8 cellular contexts compared by ENCODE assay signal in the genomic region with DNA sequence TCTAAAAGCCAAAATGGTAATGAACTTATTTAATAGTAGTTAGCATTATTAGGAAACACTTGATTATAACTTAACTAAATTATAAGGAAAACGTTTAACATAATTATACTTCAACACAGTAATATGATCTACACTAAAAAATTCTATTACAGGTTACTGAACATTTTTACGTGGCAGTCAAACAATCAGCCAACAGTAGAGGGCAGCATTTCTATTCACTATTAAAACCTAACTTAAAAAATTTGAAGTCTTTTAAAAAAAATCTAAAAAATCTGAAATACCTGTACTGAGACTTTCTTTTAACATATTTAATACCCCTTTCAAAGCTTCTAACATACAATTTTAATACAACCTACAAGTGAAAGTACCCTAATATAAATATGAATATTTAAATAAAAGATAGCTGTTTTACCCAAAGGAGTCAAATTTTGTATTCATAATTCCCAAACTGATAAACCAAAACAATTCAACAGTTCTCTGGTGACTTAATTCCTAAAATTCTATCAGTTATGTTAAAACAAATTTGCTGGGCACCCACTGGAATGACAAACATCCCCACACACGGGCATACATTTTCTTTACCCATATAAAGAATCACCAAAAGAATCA. TPM values are rescaled to one million over a fixed set of nuclear protein-coding genes. Genes with fewer than 3 reads are reported as not detected.
DNase-seq lines count a peak whose midpoint lies in the region; ATAC-seq, FAIRE-seq and TF ChIP-seq lines count a peak whose summit lies in the region.

No MANE protein-coding gene starts in this region.

- intact Hi-C loops in K562 (cut with micrococcal nuclease) (loop anchor here (2.0 to 10.0 kb wide), 3 partner anchors 118 to 254 kb away; no protein-coding TSS in a partner anchor), upper lobe of right lung (cut with DNase I) (loop anchor here (10.0 kb wide), 1 partner anchor 258 kb away; no protein-coding TSS in a partner anchor)

- peaks cover 45 to 81% (median 76%) of the 10 kb centered on the region in 3 donors for H3K4me1 Mint-ChIP-seq in CD8-positive, alpha-beta memory T cell
- H3K4me1 Mint-ChIP-seq in GM23338 = peaks cover 24% of the 10 kb centered on the region; the same call in 2 of the 3 replicates

- FAIRE-seq in K562 (lab: Jason Lieb, UNC) = peak; percentile 6

- 30% methylated on average over 3 of the region's 3 CpGs for WGBS in K562 (ENCODE audit: insufficient coverage, low coverage, missing lambda C conversion rate)
- WGBS in liver = 27% methylated on average over 3 of the region's 3 CpGs

- no TSS peak for BruUV-seq in K562 (replicated peaks; lab: Mats Ljungman, UMichigan)

- H3K36me3 ChIP-seq in CD8-positive, alpha-beta memory T cell (ENCODE audit: insufficient read depth, low read length) = no peaks in the 10 kb centered on the region
- H3K36me3 ChIP-seq in GM23338 (ENCODE audit: insufficient read depth) (no peaks in the 10 kb centered on the region), NT2/D1 (ENCODE audit: insufficient read depth, insufficient read length, low read length) (peaks cover 11% of the 10 kb centered on the region), K562 (ENCODE audit: control insufficient read depth, insufficient read depth, low read length) (peaks cover 12% of the 10 kb centered on the region), liver (ENCODE audit: control insufficient read depth in 4 of 4, insufficient read depth in 3 of 4, low read depth in 1 of 4, low read length in 3 of 4) (peaks cover 0 to 1% (median 0%) of the 10 kb centered on the region in 4 donors), upper lobe of right lung (no peaks in the 10 kb centered on the region)

- DNase-seq in CD8-positive, alpha-beta memory T cell = peak in 4 of 5 donors; percentile 7 to 49 (median 34)
- DNase-seq in GM23338 (ENCODE audit: low spot score) (peak; percentile 50), NT2/D1 (ENCODE audit: low read depth, low spot score) (peak; percentile 32), K562 (ENCODE audit: extremely low read depth in 1 of 4, low spot score in 3 of 4) (peak; percentile 16 to 53 (median 24)), upper lobe of right lung (no peak), NCI-H128 (lab: John Stamatoyannopoulos, UW; ENCODE audit: unreplicated experiment) (no peak), hepatic stellate cell (ENCODE audit: low spot score) (no peak)

- no peaks in the 10 kb centered on the region for H3F3A ChIP-seq in GM23338 (replicated peaks; ENCODE audit: low read depth)

- no peaks in the 10 kb centered on the region for H3K9me3 ChIP-seq in CD8-positive, alpha-beta memory T cell (ENCODE audit: low read length)
- H3K9me3 ChIP-seq in NT2/D1 (ENCODE audit: insufficient read depth, low read length) (0 out of 2 replicates have a peak, but pooled peaks cover 4% of the 10 kb centered on the region), K562 (replicated peaks; ENCODE audit: control insufficient read depth, insufficient read depth, low read depth, low read length) (no peaks in the 10 kb centered on the region), liver (ENCODE audit: control insufficient read depth in 4 of 4, low read length in 3 of 4) (no peaks in the 10 kb centered on the region), upper lobe of right lung (no peaks in the 10 kb centered on the region)

- no peaks in the 10 kb centered on the region for H3K9me2 ChIP-seq in GM23338 (ENCODE audit: insufficient read depth)

- H3K9me1 ChIP-seq in K562 (ENCODE audit: control insufficient read depth, insufficient read depth, low read length) = no peaks in the 10 kb centered on the region

- H3K79me2 ChIP-seq in GM23338 (replicated peaks; ENCODE audit: insufficient read depth) = peaks cover 94% of the 10 kb centered on the region
- H3K79me2 ChIP-seq in K562 (ENCODE audit: control insufficient read depth, insufficient read depth, low read length) = peaks cover 92% of the 10 kb centered on the region

- H3K9me3 Mint-ChIP-seq in CD8-positive, alpha-beta memory T cell = no peaks in the 10 kb centered on the region
- H3K9me3 Mint-ChIP-seq in GM23338 = peaks cover under 1% of the 10 kb centered on the region; the same call in 1 of the 3 replicates

- H4K20me1 ChIP-seq in GM23338 (replicated peaks; ENCODE audit: insufficient read depth) (0 out of 2 replicates have a peak, but pooled peaks cover 7% of the 10 kb centered on the region), K562 (replicated peaks; ENCODE audit: control insufficient read depth, insufficient read depth, low read length) (0 out of 2 replicates have a peak, but pooled peaks cover 3% of the 10 kb centered on the region)

- no peak overlapping the region for H3K4me2 ChIP-seq in GM23338
- no peak overlapping the region for H3K4me2 ChIP-seq in K562 (ENCODE audit: insufficient read depth, low read length)

- no peak overlapping the region for H3K27ac ChIP-seq in CD8-positive, alpha-beta memory T cell (ENCODE audit: low read depth, low read length)
- no peak overlapping the region for H3K27ac ChIP-seq in GM23338 (ENCODE audit: low read depth)
- no peak overlapping the region for H3K27ac ChIP-seq in K562 (ENCODE audit: extremely low read depth, low read depth, low read length)
- no peak overlapping the region for H3K27ac ChIP-seq in liver (ENCODE audit: low read depth in 1 of 2, low read length in 2 of 2)
- no peak overlapping the region for H3K27ac ChIP-seq in upper lobe of right lung

- TF ChIP-seq RAD21 in K562 (CRISPR knock-in tag; conservative IDR thresholded peaks at IDR 0.05 in 1 of 2, IDR thresholded peaks at IDR 0.05 in 1 of 2) (peak; percentile 68 to 69), liver (IDR thresholded peaks at IDR 0.05) (peak; percentile 70 to 75)

- no peak overlapping the region for H3K4me3 Mint-ChIP-seq in CD8-positive, alpha-beta memory T cell
- no peak overlapping the region for H3K4me3 Mint-ChIP-seq in GM23338

- peak in 1 of 2 experiments; percentile 80; a peak in 3 of 4 replicates for TF ChIP-seq CTCF in GM23338 (conservative IDR thresholded peaks at IDR 0.05; ENCODE audit: low read depth in 2 of 2)
- peak in 2 of 3 experiments; percentile 34 to 77; a peak in 3 of 6 replicates for TF ChIP-seq CTCF in K562 (IDR thresholded peaks at IDR 0.05 in 2 of 3, conservative IDR thresholded peaks at IDR 0.05 in 1 of 3; ENCODE audit: insufficient read depth in 2 of 3, low read depth in 1 of 3, low read length in 3 of 3)
- TF ChIP-seq CTCF in liver (IDR thresholded peaks at IDR 0.05; ENCODE audit: low read depth, low read length, missing input control) = peak; percentile 64
- peak; percentile 82 for TF ChIP-seq CTCF in upper lobe of right lung (IDR thresholded peaks at IDR 0.05)

- H3K36me3 Mint-ChIP-seq in CD8-positive, alpha-beta memory T cell = peaks cover 0 to 2% (median 1%) of the 10 kb centered on the region in 3 donors
- peaks cover 1% of the 10 kb centered on the region for H3K36me3 Mint-ChIP-seq in GM23338 (ENCODE audit: low read depth)

- peaks cover 26% of the 10 kb centered on the region for H3K4me1 ChIP-seq in CD8-positive, alpha-beta memory T cell (ENCODE audit: insufficient read depth, low read length)
- H3K4me1 ChIP-seq in GM23338 (ENCODE audit: insufficient read depth) = no peaks in the 10 kb centered on the region; the same call in 1 of the 2 replicates
- no peaks in the 10 kb centered on the region for H3K4me1 ChIP-seq in NT2/D1 (ENCODE audit: insufficient read depth, insufficient read length)
- no peaks in the 10 kb centered on the region for H3K4me1 ChIP-seq in K562 (replicated peaks in 1 of 2; ENCODE audit: control insufficient read depth in 2 of 2, insufficient read depth in 2 of 2, low read length in 2 of 2)
- H3K4me1 ChIP-seq in liver (ENCODE audit: control insufficient read depth in 4 of 4, insufficient read depth in 4 of 4, low read length in 3 of 4) = no peaks in the 10 kb centered on the region
- H3K4me1 ChIP-seq in upper lobe of right lung = no peaks in the 10 kb centered on the region

- in situ Hi-C loops in K562 (cut with MboI) = loop anchor here (25.0 kb wide), 1 partner anchor 255 kb away; no protein-coding TSS in a partner anchor

- H3K9ac ChIP-seq in NT2/D1 (ENCODE audit: insufficient read length, low read depth) = no peak overlapping the region
- no peak overlapping the region for H3K9ac ChIP-seq in K562 (ENCODE audit: insufficient read depth in 1 of 2, low read depth in 2 of 2, low read length in 2 of 2)
- no peak overlapping the region for H3K9ac ChIP-seq in liver (ENCODE audit: low read depth in 1 of 2, low read length in 2 of 2)

- TF ChIP-seq EP300 in K562 (IDR thresholded peaks at IDR 0.05; ENCODE audit: low read length) = no peak

- peak overlapping the region in 2 of 8 donors; percentile 32 to 61 for H3K27ac Mint-ChIP-seq in CD8-positive, alpha-beta memory T cell
- no peak overlapping the region for H3K27ac Mint-ChIP-seq in GM23338

- no peaks in the 10 kb centered on the region for H3K27me3 Mint-ChIP-seq in CD8-positive, alpha-beta memory T cell
- no peaks in the 10 kb centered on the region for H3K27me3 Mint-ChIP-seq in GM23338 (ENCODE audit: insufficient read depth, low read depth, poor library complexity)

- H2AFZ ChIP-seq in GM23338 (no peak overlapping the region), K562 (ENCODE audit: low read depth, low read length) (no peak overlapping the region)

- H3K27me3 ChIP-seq in CD8-positive, alpha-beta memory T cell (ENCODE audit: insufficient read depth, low read length, poor library complexity, severe bottlenecking) = no peaks in the 10 kb centered on the region
- H3K27me3 ChIP-seq in GM23338 (ENCODE audit: insufficient read depth) (no peaks in the 10 kb centered on the region), NT2/D1 (ENCODE audit: insufficient read depth, insufficient read length) (no peaks in the 10 kb centered on the region), K562 (ENCODE audit: control insufficient read depth in 2 of 2, insufficient read depth in 2 of 2, low read length in 2 of 2) (no peaks in the 10 kb centered on the region), liver (ENCODE audit: control insufficient read depth in 4 of 4, insufficient read depth in 4 of 4, low read length in 3 of 4) (no peaks in the 10 kb centered on the region), upper lobe of right lung (no peaks in the 10 kb centered on the region)

- POLR2A ChIA-PET in CD8-positive, alpha-beta memory T cell (lab: Charles Lee) = no interaction called here
- POLR2A ChIA-PET in K562 (lab: Yijun Ruan, JAX) = interaction anchor here (1.0 to 2.9 kb wide), 5 partner anchors 10 to 28 kb away, joined by 3 to 19 read pairs (median 3); no protein-coding TSS in a partner anchor

- CTCF ChIA-PET in CD8-positive, alpha-beta memory T cell (lab: Charles Lee) = interaction anchor here (0.7 to 3.6 kb wide), 15 partner anchors 9 to 276 kb away, joined by 3 to 16 read pairs (median 4); no protein-coding TSS in a partner anchor
- CTCF ChIA-PET in K562 (lab: Yijun Ruan, JAX; ENCODE audit: low intra/inter-chr PET ratio) = interaction anchor here (0.6 to 2.5 kb wide), 4 partner anchors 40 to 253 kb away, joined by 5 to 12 read pairs (median 9); no protein-coding TSS in a partner anchor

- H3K4me3 ChIP-seq in CD8-positive, alpha-beta memory T cell (ENCODE audit: low read length) = no peak overlapping the region
- H3K4me3 ChIP-seq in GM23338 (no peak overlapping the region), NT2/D1 (ENCODE audit: insufficient read length, low read depth) (no peak overlapping the region), K562 (no peak overlapping the region), liver (ENCODE audit: low read depth in 1 of 3, low read length in 3 of 3) (no peak overlapping the region), upper lobe of right lung (no peak overlapping the region)

- no peak for TF ChIP-seq POLR2A in K562 (conservative IDR thresholded peaks at IDR 0.05)

- no peak for ATAC-seq in GM23338
- 0 out of 3 replicates have a peak, but pooled peaks have one; percentile 43 for ATAC-seq in K562
- peak; percentile 42 for ATAC-seq in upper lobe of right lung

RNA-seq across cellular contexts. Expression of gene DLG1, which starts 41.5 kb away (rescaled TPM):
- 10 to 100 TPM; 49.2 to 51.2 TPM for total RNA-seq in CD8-positive, alpha-beta memory T cell
- polyA plus RNA-seq in CD8-positive, alpha-beta memory T cell = 30.5 TPM
- total RNA-seq in GM23338 (2014; rRNA removed; shearing (Covaris generic)) = 91.7 and 98.0 TPM in 2 replicates
- polyA plus RNA-seq in GM23338 (2016; fragmentation: Nextera tagmentation; extraction: Ambion mirVana) = 21.6 and 27.6 TPM in 2 replicates
- total RNA-seq in K562 (2011; cell fraction: chromatin; rRNA removed; ENCODE audit: low replicate concordance) = 141 and 293 TPM in 2 replicates
- total RNA-seq in K562 (2011; cell fraction: nucleolus; rRNA removed) = 38.2 and 46.8 TPM in 2 replicates
- 84.2 and 109 TPM in 2 replicates for total RNA-seq in K562 (2011; cell fraction: nucleoplasm; rRNA removed)
- 36.3 and 39.4 TPM in 2 replicates for total RNA-seq in K562 (2014; rRNA removed)
- total RNA-seq in K562 (2014; rRNA removed; fragmentation: Illumina TruSeq; extraction: Trizol) = 49.1 and 55.6 TPM in 2 replicates
- total RNA-seq in K562 (2015; rRNA removed; fragmentation: Illumina TruSeq; extraction: Trizol) = 43.5 and 48.4 TPM in 2 replicates
- 55.7 and 57.5 TPM in 2 replicates for total RNA-seq in K562 (2021)
- 38.9 and 43.6 TPM in 2 replicates for polyA plus RNA-seq in K562 (2011; rRNA removed)
- polyA plus RNA-seq in K562 (2011; cell fraction: cytosol; rRNA removed) = 8.7 and 13.6 TPM in 2 replicates
- 49.2 and 58.1 TPM in 2 replicates for polyA plus RNA-seq in K562 (2011; cell fraction: nucleus; rRNA removed)
- 35.9 and 42.5 TPM in 2 replicates for polyA plus RNA-seq in K562 (2012)
- polyA plus RNA-seq in K562 (2014; fragmentation: Illumina TruSeq; extraction: Trizol) = 51.4 and 63.5 TPM in 2 replicates
- polyA plus RNA-seq in K562 (2014; fragmentation: Nextera tagmentation; extraction: Ambion mirVana) = 10 to 100 TPM in 1 of 2 experiments, 1 to 10 TPM in 1; 9.4 to 13.4 TPM
- 30.8 and 31.0 TPM in 2 replicates for polyA plus RNA-seq in K562 (2014; rRNA removed)
- 66.5 and 99.3 TPM in 2 replicates for polyA minus RNA-seq in K562 (2011; rRNA and poly(A)+ RNA removed)
- 19.7 and 21.1 TPM in 2 replicates for polyA minus RNA-seq in K562 (2011; cell fraction: cytosol; rRNA and poly(A)+ RNA removed)
- 61.9 and 105 TPM in 2 replicates for polyA minus RNA-seq in K562 (2011; cell fraction: nucleus; rRNA and poly(A)+ RNA removed)
- 10 to 100 TPM; 31.3 to 51.2 TPM for total RNA-seq in liver
- 10 to 100 TPM; 12.7 to 13.2 TPM for polyA plus RNA-seq in liver
- total RNA-seq in upper lobe of right lung = 77.5 TPM

Comparison
In these comparisons a context has a peak if more than half of its experiments do, and no peak if none do; other contexts are left out.
1. DNase-seq: peak in CD8-positive, alpha-beta memory T cell (4 of 5), GM23338 (single experiment), NT2/D1 (single experiment) and K562 (4 of 4); none in upper lobe of right lung (single experiment), NCI-H128 (single experiment) and hepatic stellate cell (single experiment).